In the genomic region with DNA sequence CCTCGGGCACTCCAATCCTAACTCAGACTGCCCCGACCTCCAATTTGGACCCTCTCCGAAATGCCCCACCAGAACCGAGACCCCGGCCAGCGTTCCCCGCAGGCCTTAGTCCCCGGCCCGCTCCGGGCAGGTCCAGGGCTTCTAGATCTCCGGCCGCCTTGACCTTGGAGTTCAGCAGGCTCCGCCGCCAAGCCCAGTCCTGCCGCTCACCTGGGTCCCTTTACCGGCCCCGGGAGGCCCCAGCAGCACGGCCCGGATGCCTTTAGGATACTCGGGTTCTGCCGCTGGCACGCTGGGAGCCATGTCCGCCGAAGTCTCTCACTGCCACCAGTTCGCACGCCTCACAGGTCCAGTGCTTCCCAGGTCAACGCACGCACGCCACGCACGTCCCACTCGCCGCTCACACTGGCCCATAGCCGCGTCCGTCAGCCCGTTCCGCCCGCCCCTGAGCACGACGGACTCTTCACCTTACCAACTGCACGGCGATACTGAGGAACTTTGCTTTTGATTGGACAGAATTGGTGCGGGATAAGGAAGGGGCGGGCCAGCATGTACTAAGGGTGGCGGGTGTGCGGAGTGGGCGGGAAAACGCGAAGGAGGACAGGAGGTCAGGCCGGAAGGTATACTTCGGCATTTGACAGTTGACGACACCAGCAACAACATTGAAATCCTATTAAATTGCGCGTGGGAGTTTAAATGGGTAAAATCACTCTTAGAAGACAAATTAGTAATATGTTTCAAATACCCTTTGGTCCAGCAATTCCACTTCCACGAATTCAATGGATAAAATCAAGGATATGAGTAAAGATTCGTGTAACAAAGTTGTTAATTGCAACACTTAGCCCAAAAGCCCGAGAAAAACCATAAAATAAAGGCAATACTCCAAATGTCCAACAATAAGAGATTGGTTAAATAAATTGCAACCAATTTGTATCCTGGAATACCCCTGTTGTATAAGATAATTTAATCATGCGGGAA, we compare ENCODE assay signal across 8 cellular contexts. TPM values are rescaled to one million over a fixed set of nuclear protein-coding genes. Genes with fewer than 3 reads are reported as not detected.
DNase-seq lines count a peak whose midpoint lies in the region; ATAC-seq, FAIRE-seq and TF ChIP-seq lines count a peak whose summit lies in the region.

A gene (minus strand): TSS at position 358 of the 978 bp plus-strand sequence. CDS start 55 bp downstream, at position 303.

- peak; percentile 92 for FAIRE-seq in H54 (lab: Jason Lieb, UNC)

- TF ChIP-seq CTCF in Loucy (conservative IDR thresholded peaks at IDR 0.05; ENCODE audit: low read length), result no peak
- TF ChIP-seq CTCF in natural killer cell (IDR thresholded peaks at IDR 0.05), result no peak

- no peaks in the 10 kb centered on the region for H3K27me3 ChIP-seq in Loucy (ENCODE audit: insufficient read depth, low read length, poor library complexity, severe bottlenecking)

- peaks cover 51% of the 10 kb centered on the region for H3K4me1 ChIP-seq in Loucy (ENCODE audit: insufficient read depth, low read length, poor library complexity, severe bottlenecking)

- peaks cover 49% of the 10 kb centered on the region for H3K79me2 ChIP-seq in Loucy (ENCODE audit: insufficient read depth, low read length)

- H3K4me3 ChIP-seq in Loucy (ENCODE audit: low read length, poor library complexity, severe bottlenecking), result peak within 1 kb of the TSS; percentile 93

- H3K27me3 Mint-ChIP-seq in natural killer cell (ENCODE audit: low read depth in 2 of 2), result no peaks in the 10 kb centered on the region

- peak within 1 kb of the TSS; percentile 89 to 93 for H3K27ac Mint-ChIP-seq in natural killer cell

- intact Hi-C loops in natural killer cell (cut with micrococcal nuclease), result loop anchor here (1.0 to 2.0 kb wide), 2 partner anchors 8 to 44 kb away; a partner anchor contains a TSS

- H3K9ac ChIP-seq in Loucy (ENCODE audit: low read depth, low read length, poor library complexity, severe bottlenecking), result peak within 1 kb of the TSS; percentile 94

- H3K36me3 ChIP-seq in Loucy (ENCODE audit: insufficient read depth, low read length), result no peaks in the 10 kb centered on the region

- DNase-seq in EL (peak; percentile 99), H54 (ENCODE audit: insufficient read length, low spot score) (peak; percentile 93), fibroblast of peridontal ligament (ENCODE audit: extremely low read depth) (peak; percentile 96), natural killer cell (peak; percentile 85)
- DNase-seq in activated T-helper 9 cell treated with anti-CD3 and anti-CD28 coated beads, Interleukin-2, amount 50 U/mL, for 16 hours (ENCODE audit: low read depth), result peak; percentile 86
- DNase-seq in stimulated activated naive CD4-positive, alpha-beta T cell treated with Interleukin-2 at 50 U/mL for 16 hours (lab: John Stamatoyannopoulos, UW), result peak; percentile 93

- peak within 1 kb of the TSS; percentile 68 for H2AFZ ChIP-seq in Loucy (ENCODE audit: low read length)

- H3K9me3 ChIP-seq in Loucy (ENCODE audit: insufficient read depth, low read depth, low read length), result no peaks in the 10 kb centered on the region

- no peaks in the 10 kb centered on the region for H3K36me3 Mint-ChIP-seq in natural killer cell

- TF ChIP-seq POLR2A in H54 (IDR thresholded peaks at IDR 0.05; ENCODE audit: low read depth, low read length) (peak; percentile 73), Raji (IDR thresholded peaks at IDR 0.05; ENCODE audit: insufficient read depth, low read depth, low read length) (peak; percentile 74)

- H3K4me2 ChIP-seq in Loucy (ENCODE audit: low read depth, low read length, poor library complexity, severe bottlenecking), result peak within 1 kb of the TSS; percentile 96

- no peaks in the 10 kb centered on the region for H3F3A ChIP-seq in Loucy (ENCODE audit: low read depth)

- no peaks in the 10 kb centered on the region for H3K9me2 ChIP-seq in Loucy (replicated peaks; ENCODE audit: low read depth, low read length)

- peak; percentile 98 to 100 (median 99) for ATAC-seq in natural killer cell

- peak within 1 kb of the TSS; percentile 95 for H3K4me3 Mint-ChIP-seq in natural killer cell

- peaks cover 43% of the 10 kb centered on the region for H4K20me1 ChIP-seq in Loucy (ENCODE audit: insufficient read depth, low read length, poor library complexity, severe bottlenecking)

- no peaks in the 10 kb centered on the region for H3K9me3 Mint-ChIP-seq in natural killer cell

- peaks cover 32 to 39% of the 10 kb centered on the region in 2 donors for H3K4me1 Mint-ChIP-seq in natural killer cell

RNA-seq across cellular contexts. Expression of the gene that starts here (rescaled TPM):
- total RNA-seq in natural killer cell, result 10 to 100 TPM; 64.8 to 94.0 (median 67.1) TPM

Comparison
In these comparisons a context has a peak if more than half of its experiments do, and no peak if none do; other contexts are left out.
1. Peak in every context shown above with its lines: DNase-seq, ATAC-seq and H3K4me3 ChIP-seq.